Comparison of ENCODE assay signal across 9 cellular contexts in the genomic region with DNA sequence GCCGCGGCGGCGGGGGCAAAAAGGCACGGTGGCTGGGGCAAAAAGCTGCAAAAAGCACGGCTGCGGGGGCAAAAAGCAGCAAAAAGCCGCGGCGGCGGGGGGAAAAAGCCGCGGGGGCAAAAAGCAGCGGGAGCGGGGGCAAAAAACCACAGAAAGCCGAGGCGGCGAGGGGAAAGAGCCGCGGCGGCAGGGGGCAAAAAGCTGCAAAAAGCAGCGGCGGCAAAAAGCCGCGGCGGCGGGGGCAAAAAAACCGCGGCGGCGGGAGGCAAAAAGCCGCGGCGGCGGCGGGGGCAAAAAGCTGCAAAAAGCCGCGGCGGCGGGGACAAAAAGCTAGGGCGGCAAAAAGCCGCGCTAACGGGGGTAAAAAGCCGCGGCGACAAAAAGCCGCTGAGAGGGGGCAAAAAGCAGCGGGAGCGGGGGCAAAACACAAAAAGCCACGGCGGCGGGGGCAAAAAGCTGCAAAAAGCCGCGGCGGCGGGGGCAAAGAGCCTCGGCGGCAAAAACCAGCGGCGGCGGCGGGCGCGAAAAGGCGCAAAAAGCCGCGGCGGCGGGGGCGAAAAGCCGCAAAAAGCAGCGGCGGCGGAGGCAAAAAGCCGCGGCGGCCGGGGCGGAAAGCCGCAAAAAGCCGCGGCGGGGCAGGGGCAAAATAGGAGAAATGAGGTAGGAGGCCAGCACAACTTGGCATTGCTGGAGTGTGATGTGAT.
A peak's percentile ranks its signal among the peaks of the same experiment; 100 is the strongest.
DNase-seq lines count a peak whose midpoint lies in the region; ATAC-seq, FAIRE-seq and TF ChIP-seq lines count a peak whose summit lies in the region.
"Had no signal": no experiment of that assay in that cellular context is flagged by ENCODE, and none has a peak within 500 bp of the region (broad histone marks: within the 10 kb centered on the region; RNA-seq: fewer than 3 reads in every experiment).

No MANE protein-coding gene starts in this region.

- H3K18ac ChIP-seq in IMR-90 (ENCODE audit: low read depth, low read length) = no peak overlapping the region

- no peak for FAIRE-seq in pancreas (lab: Jason Lieb, UNC)

- H3K27me3 Mint-ChIP-seq in Calu3 (ENCODE audit: unreplicated experiment) (peaks cover 59% of the 10 kb centered on the region), endothelial cell (ENCODE audit: unreplicated experiment) (peaks cover 7% of the 10 kb centered on the region)
- H3K27me3 Mint-ChIP-seq in CD8-positive, alpha-beta memory T cell = peaks cover 15 to 29% of the 10 kb centered on the region in 2 donors

- H2BK120ac ChIP-seq in IMR-90 (ENCODE audit: low read depth, low read length) = no peak overlapping the region

- dilution Hi-C loops in IMR-90 (cut with HindIII; ENCODE audit: low sequenced_read_pairs, unreplicated experiment) = no loop called here

- H3K27ac ChIP-seq in IMR-90 (ENCODE audit: insufficient read depth, low read length) (no peak overlapping the region), pancreas (no peak overlapping the region)
- H3K27ac ChIP-seq in CD8-positive, alpha-beta memory T cell (ENCODE audit: low read depth, low read length) = no peak overlapping the region

- DNase-seq in Calu3 (peak; percentile 5), IMR-90 (no peak), endothelial cell (ENCODE audit: low spot score) (peak; percentile 5), pancreas (peak in 1 of 6 donors; percentile 26), SIG-M5 treated with dmso at 0.1 percent for 504 hours (lab: John Stamatoyannopoulos, UW; ENCODE audit: unreplicated experiment) (no peak)
- no peak for DNase-seq in CD8-positive, alpha-beta memory T cell
- DNase-seq: activated CD8-positive, alpha-beta T cell treated with anti-CD3 and anti-CD28 coated beads, Interleukin-2, amount 10 ng/mL, durations not matched to agents 7 days and 5 days had no signal

- H3K4ac ChIP-seq in IMR-90 (ENCODE audit: low read depth, low read length) = no peak overlapping the region

- no peak overlapping the region for H2AK9ac ChIP-seq in IMR-90 (replicated peaks; ENCODE audit: low read depth, low read length, poor library complexity)

- TF ChIP-seq RAD21 in IMR-90 (IDR thresholded peaks at IDR 0.05; ENCODE audit: low read length) = no peak

- H4K8ac ChIP-seq in IMR-90 (ENCODE audit: low read depth in 2 of 2, low read length in 2 of 2) = no peak overlapping the region

- H3K79me1 ChIP-seq in IMR-90 (ENCODE audit: low read depth in 1 of 2, low read length in 2 of 2) = no peaks in the 10 kb centered on the region

- H3K56ac ChIP-seq in IMR-90 (ENCODE audit: extremely low read depth, insufficient read depth, low read length) = no peak overlapping the region

- no peaks in the 10 kb centered on the region for H3K9me3 Mint-ChIP-seq in Calu3 (ENCODE audit: low read depth, unreplicated experiment)
- no peaks in the 10 kb centered on the region for H3K9me3 Mint-ChIP-seq in endothelial cell (ENCODE audit: unreplicated experiment)
- peaks cover 0 to 16% (median 6%) of the 10 kb centered on the region in 5 donors for H3K9me3 Mint-ChIP-seq in CD8-positive, alpha-beta memory T cell

- H3K4me1 ChIP-seq in IMR-90 (ENCODE audit: control insufficient read depth, insufficient read depth, low read length) = no peaks in the 10 kb centered on the region
- no peaks in the 10 kb centered on the region for H3K4me1 ChIP-seq in pancreas
- H3K4me1 ChIP-seq in CD8-positive, alpha-beta memory T cell (ENCODE audit: insufficient read depth, low read length) = no peaks in the 10 kb centered on the region

- no peak overlapping the region for H3K9ac ChIP-seq in IMR-90 (ENCODE audit: low read depth, low read length)

- H3K4me3 Mint-ChIP-seq in Calu3 (ENCODE audit: low read depth, unreplicated experiment) (peak overlapping the region; percentile 74), endothelial cell (ENCODE audit: unreplicated experiment) (peak overlapping the region; percentile 86)
- peak overlapping the region in 2 of 7 donors; percentile 5 to 52 for H3K4me3 Mint-ChIP-seq in CD8-positive, alpha-beta memory T cell
- H3K4me3 Mint-ChIP-seq: activated CD8-positive, alpha-beta T cell treated with anti-CD3 and anti-CD28 coated beads, Interleukin-2, amount 10 ng/mL, durations not matched to agents 7 days and 5 days had no signal

- in situ Hi-C loops in IMR-90 (cut with MboI; ENCODE audit: low sequenced_read_pairs) = no loop called here

- ATAC-seq in IMR-90 (ENCODE audit: low read depth) (no peak), pancreas (peak in 3 of 4 donors; percentile 12 to 51 (median 19)), GM21576 (IDR thresholded peaks at IDR 0.05; ENCODE audit: unreplicated experiment) (no peak), HG03565 (IDR thresholded peaks at IDR 0.05; ENCODE audit: unreplicated experiment) (no peak)
- ATAC-seq: activated CD8-positive, alpha-beta T cell treated with anti-CD3 and anti-CD28 coated beads, Interleukin-2, amount 10 ng/mL, durations not matched to agents 7 days and 5 days had no signal

- H3K4me3 ChIP-seq in IMR-90 (ENCODE audit: insufficient read depth, low read depth, low read length) = peak overlapping the region; percentile 28; the same call in 1 of the 2 replicates
- H3K4me3 ChIP-seq in pancreas = peak overlapping the region; percentile 16 to 49 (median 30)
- no peak overlapping the region for H3K4me3 ChIP-seq in CD8-positive, alpha-beta memory T cell (ENCODE audit: low read length)

- no peak overlapping the region for H2BK5ac ChIP-seq in IMR-90 (ENCODE audit: low read depth, low read length, poor library complexity, severe bottlenecking)

- POLR2A ChIA-PET in IMR-90 (lab: Charles Lee; ENCODE audit: unreplicated experiment) = no interaction called here
- POLR2A ChIA-PET in CD8-positive, alpha-beta memory T cell (lab: Charles Lee) = no interaction called here

- H4K5ac ChIP-seq in IMR-90 (ENCODE audit: low read depth, low read length) = no peak overlapping the region

- H3K4me1 Mint-ChIP-seq in Calu3 (ENCODE audit: low read depth, unreplicated experiment) = peaks cover 7% of the 10 kb centered on the region
- H3K4me1 Mint-ChIP-seq in endothelial cell (ENCODE audit: unreplicated experiment) = no peaks in the 10 kb centered on the region
- H3K4me1 Mint-ChIP-seq in CD8-positive, alpha-beta memory T cell = peaks cover 4 to 8% (median 6%) of the 10 kb centered on the region in 3 donors

- H3K36me3 ChIP-seq in IMR-90 (ENCODE audit: control insufficient read depth, insufficient read depth, low read length) (no peaks in the 10 kb centered on the region), pancreas (no peaks in the 10 kb centered on the region)
- H3K36me3 ChIP-seq in CD8-positive, alpha-beta memory T cell (ENCODE audit: insufficient read depth, low read length) = no peaks in the 10 kb centered on the region

- H3K9me1 ChIP-seq in IMR-90 (ENCODE audit: insufficient read depth, low read length) = no peaks in the 10 kb centered on the region

- H2BK20ac ChIP-seq in IMR-90 (ENCODE audit: low read depth, low read length) = no peak overlapping the region

- H4K20me1 ChIP-seq in IMR-90 (ENCODE audit: insufficient read depth, low read length) = no peaks in the 10 kb centered on the region

- no peak overlapping the region for H2AK5ac ChIP-seq in IMR-90 (ENCODE audit: low read depth, low read length)

- H3K27me3 ChIP-seq in IMR-90 (ENCODE audit: control insufficient read depth, insufficient read depth, low read length) = peaks cover 16% of the 10 kb centered on the region
- peaks cover 0 to 20% (median 0%) of the 10 kb centered on the region in 4 donors for H3K27me3 ChIP-seq in pancreas
- H3K27me3 ChIP-seq in CD8-positive, alpha-beta memory T cell (ENCODE audit: insufficient read depth, low read length, poor library complexity, severe bottlenecking) = peaks cover 5% of the 10 kb centered on the region

- no peak for TF ChIP-seq CTCF in Calu3 (IDR thresholded peaks at IDR 0.05; ENCODE audit: unreplicated experiment)
- TF ChIP-seq CTCF in IMR-90 (conservative IDR thresholded peaks at IDR 0.05; ENCODE audit: low read depth, low read length) = no peak
- TF ChIP-seq CTCF in endothelial cell (IDR thresholded peaks at IDR 0.05; ENCODE audit: unreplicated experiment) = no peak
- no peak for TF ChIP-seq CTCF in pancreas (IDR thresholded peaks at IDR 0.05)

- BruUV-seq in Calu3 (replicated peaks; lab: Mats Ljungman, UMichigan) (no TSS peak), IMR-90 (replicated peaks; lab: Mats Ljungman, UMichigan) (no TSS peak)

- H3K36me3 Mint-ChIP-seq in Calu3 (ENCODE audit: insufficient read depth, unreplicated experiment) = peaks cover 12% of the 10 kb centered on the region
- no peaks in the 10 kb centered on the region for H3K36me3 Mint-ChIP-seq in endothelial cell (ENCODE audit: low read depth, unreplicated experiment)
- H3K36me3 Mint-ChIP-seq in CD8-positive, alpha-beta memory T cell = no peaks in the 10 kb centered on the region

- CTCF ChIA-PET in Calu3 (lab: Charles Lee) (no interaction called here), IMR-90 (lab: Yijun Ruan, JAX) (no interaction called here)
- CTCF ChIA-PET in CD8-positive, alpha-beta memory T cell (lab: Charles Lee) = no interaction called here

- no peak overlapping the region for H4K91ac ChIP-seq in IMR-90 (ENCODE audit: insufficient read depth, low read depth, low read length)

- H3K27ac Mint-ChIP-seq in Calu3 (ENCODE audit: unreplicated experiment) (no peak overlapping the region), endothelial cell (ENCODE audit: unreplicated experiment) (no peak overlapping the region)
- H3K27ac Mint-ChIP-seq in CD8-positive, alpha-beta memory T cell = no peak overlapping the region
- H3K27ac Mint-ChIP-seq: activated CD8-positive, alpha-beta T cell treated with anti-CD3 and anti-CD28 coated beads, Interleukin-2, amount 10 ng/mL, durations not matched to agents 7 days and 5 days had no signal

- TF ChIP-seq POLR2A in IMR-90 (IDR thresholded peaks at IDR 0.05; ENCODE audit: low read depth, low read length) = no peak

- no peak overlapping the region for H3K14ac ChIP-seq in IMR-90 (replicated peaks; ENCODE audit: low read depth, low read length)

- peak overlapping the region; percentile 21 for H2AFZ ChIP-seq in IMR-90 (replicated peaks; ENCODE audit: low read length, poor library complexity)

- intact Hi-C loops in Calu3 (cut with micrococcal nuclease; ENCODE audit: unreplicated experiment) (no loop called here), IMR-90 (cut with micrococcal nuclease) (no loop called here), pancreas (cut with DNase I) (no loop called here)

- WGBS in IMR-90 (ENCODE audit: extremely low coverage in 2 of 2, insufficient read length in 1 of 2), 2 experiments = 0% methylated on average over 21 of the region's 84 CpGs; no CpG with 5 or more reads in 1 of the 2 experiments
- WGBS in pancreas, 2 donors = 2% methylated on average over 72 to 84 of the region's 84 CpGs

- peak overlapping the region; percentile 28; the same call in 1 of the 2 replicates for H3K4me2 ChIP-seq in IMR-90 (ENCODE audit: low read depth, low read length)

- H3K23ac ChIP-seq in IMR-90 (ENCODE audit: low read depth, low read length) = no peak overlapping the region

- H3K9me3 ChIP-seq in IMR-90 (ENCODE audit: control insufficient read depth, insufficient read depth, low read length) (no peaks in the 10 kb centered on the region), pancreas (no peaks in the 10 kb centered on the region)
- no peaks in the 10 kb centered on the region for H3K9me3 ChIP-seq in CD8-positive, alpha-beta memory T cell (ENCODE audit: low read length)

- no peak overlapping the region for H2BK15ac ChIP-seq in IMR-90 (ENCODE audit: low read depth, low read length)

Comparison
In these comparisons a context has a peak if more than half of its experiments do, and no peak if none do; other contexts are left out.
1. DNase-seq: peak in Calu3 (single experiment) and endothelial cell (single experiment); none in IMR-90 (single experiment), CD8-positive, alpha-beta memory T cell (0 of 5) and SIG-M5 treated with dmso at 0.1 percent for 504 hours (single experiment).
2. ATAC-seq: peak in pancreas (3 of 4); none in IMR-90 (single experiment), GM21576 (single experiment) and HG03565 (single experiment).